Comparison of ENCODE assay signal across 7 cellular contexts in the genomic region with DNA sequence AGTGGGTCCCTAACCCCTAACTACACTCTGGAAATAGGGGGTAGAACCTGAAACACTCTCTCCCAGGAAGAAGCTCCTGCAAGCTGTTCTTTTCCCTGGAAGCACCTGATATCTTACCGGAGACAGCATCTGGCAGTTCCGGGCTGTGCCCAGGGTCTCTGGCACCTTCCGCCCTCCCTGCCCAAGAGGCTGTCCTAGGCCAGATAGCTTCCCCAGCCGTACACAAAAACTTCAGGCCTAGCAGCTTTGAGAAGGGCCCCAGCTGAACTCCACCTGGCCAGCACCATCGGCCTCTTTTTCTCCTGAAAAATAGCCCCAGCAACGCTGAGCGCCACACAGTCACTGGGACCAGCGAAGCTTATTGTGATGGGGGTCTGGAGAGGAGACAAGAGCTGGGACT. TPM values are rescaled to one million over a fixed set of nuclear protein-coding genes. Genes with fewer than 3 reads are reported as not detected.
DNase-seq lines count a peak whose midpoint lies in the region; ATAC-seq and TF ChIP-seq lines count a peak whose summit lies in the region.

No MANE protein-coding gene starts in this region.

- intact Hi-C loops in activated CD8-positive, alpha-beta T cell treated with anti-CD3 and anti-CD28 coated beads for 36 hours (cut with micrococcal nuclease) = no loop called here

- H3K27me3 Mint-ChIP-seq in HFFc6 (ENCODE audit: insufficient read depth) = peaks cover 5% of the 10 kb centered on the region
- H3K27me3 Mint-ChIP-seq in activated CD8-positive, alpha-beta T cell treated with anti-CD3 and anti-CD28 coated beads for 36 hours = peaks cover 36% of the 10 kb centered on the region
- H3K27me3 Mint-ChIP-seq in stimulated activated memory B cell treated with anti-CD40 and anti-IgM and Interleukin-4, amounts not matched to agents 10 μg/mL and 1 μg/mL and 100 μg/mL, for 72 hours = peaks cover 58% of the 10 kb centered on the region

- ATAC-seq in activated CD8-positive, alpha-beta T cell treated with anti-CD3 and anti-CD28 coated beads for 36 hours = no peak
- no peak for ATAC-seq in stimulated activated memory B cell treated with anti-CD40 and anti-IgM and Interleukin-4, amounts not matched to agents 10 μg/mL and 1 μg/mL and 100 μg/mL, for 72 hours
- ATAC-seq in GM18868 (IDR thresholded peaks at IDR 0.05; ENCODE audit: unreplicated experiment) = no peak

- peak overlapping the region; percentile 99; the same call in 1 of the 2 replicates for H3K27ac Mint-ChIP-seq in HFFc6
- H3K27ac Mint-ChIP-seq in activated CD8-positive, alpha-beta T cell treated with anti-CD3 and anti-CD28 coated beads for 36 hours = no peak overlapping the region
- peak overlapping the region; percentile 99 for H3K27ac Mint-ChIP-seq in stimulated activated memory B cell treated with anti-CD40 and anti-IgM and Interleukin-4, amounts not matched to agents 10 μg/mL and 1 μg/mL and 100 μg/mL, for 72 hours

- no peak overlapping the region for H3K9ac ChIP-seq in iPS-20b (ENCODE audit: low read depth, low read length)

- no peak for TF ChIP-seq CTCF in HFFc6 (IDR thresholded peaks at IDR 0.05)
- no peak for TF ChIP-seq CTCF in activated CD8-positive, alpha-beta T cell treated with anti-CD3 and anti-CD28 coated beads for 36 hours (IDR thresholded peaks at IDR 0.05)

- peaks cover 2% of the 10 kb centered on the region for H3K4me1 ChIP-seq in iPS-20b (ENCODE audit: insufficient read depth, low read length)

- peaks cover 49% of the 10 kb centered on the region for H3K36me3 Mint-ChIP-seq in HFFc6 (ENCODE audit: low read depth)
- peaks cover 8% of the 10 kb centered on the region for H3K36me3 Mint-ChIP-seq in activated CD8-positive, alpha-beta T cell treated with anti-CD3 and anti-CD28 coated beads for 36 hours (ENCODE audit: low read depth)
- peaks cover 7% of the 10 kb centered on the region for H3K36me3 Mint-ChIP-seq in stimulated activated memory B cell treated with anti-CD40 and anti-IgM and Interleukin-4, amounts not matched to agents 10 μg/mL and 1 μg/mL and 100 μg/mL, for 72 hours

- H3K9me3 ChIP-seq in iPS-20b (ENCODE audit: insufficient read depth, low read depth, low read length) = no peaks in the 10 kb centered on the region; the same call in 1 of the 2 replicates

- peaks cover 8% of the 10 kb centered on the region for H3K4me1 Mint-ChIP-seq in HFFc6 (ENCODE audit: low read depth)
- peaks cover 21% of the 10 kb centered on the region for H3K4me1 Mint-ChIP-seq in activated CD8-positive, alpha-beta T cell treated with anti-CD3 and anti-CD28 coated beads for 36 hours (ENCODE audit: low read depth)
- H3K4me1 Mint-ChIP-seq in stimulated activated memory B cell treated with anti-CD40 and anti-IgM and Interleukin-4, amounts not matched to agents 10 μg/mL and 1 μg/mL and 100 μg/mL, for 72 hours = peaks cover 44% of the 10 kb centered on the region

- DNase-seq in HFFc6 (no peak), iPS-NIHi7 (ENCODE audit: extremely low spot score) (no peak)
- DNase-seq in activated CD8-positive, alpha-beta T cell treated with anti-CD3 and anti-CD28 coated beads for 36 hours = no peak
- DNase-seq in effector CD8-positive, alpha-beta T cell (lab: John Stamatoyannopoulos, UW) = no peak

- H3K9me3 Mint-ChIP-seq in HFFc6 = no peaks in the 10 kb centered on the region; the same call in 1 of the 2 replicates
- H3K9me3 Mint-ChIP-seq in activated CD8-positive, alpha-beta T cell treated with anti-CD3 and anti-CD28 coated beads for 36 hours = no peaks in the 10 kb centered on the region
- H3K9me3 Mint-ChIP-seq in stimulated activated memory B cell treated with anti-CD40 and anti-IgM and Interleukin-4, amounts not matched to agents 10 μg/mL and 1 μg/mL and 100 μg/mL, for 72 hours = peaks cover 4% of the 10 kb centered on the region

- no peaks in the 10 kb centered on the region for H3K36me3 ChIP-seq in iPS-20b (ENCODE audit: insufficient read depth, low read depth, low read length)

- POLR2A ChIA-PET in activated CD8-positive, alpha-beta T cell treated with anti-CD3 and anti-CD28 coated beads for 36 hours (lab: Charles Lee) = no interaction called here

- H3K4me3 Mint-ChIP-seq in HFFc6 = no peak overlapping the region
- peak overlapping the region; percentile 91 for H3K4me3 Mint-ChIP-seq in activated CD8-positive, alpha-beta T cell treated with anti-CD3 and anti-CD28 coated beads for 36 hours
- H3K4me3 Mint-ChIP-seq in stimulated activated memory B cell treated with anti-CD40 and anti-IgM and Interleukin-4, amounts not matched to agents 10 μg/mL and 1 μg/mL and 100 μg/mL, for 72 hours = peak overlapping the region; percentile 18

- no peak overlapping the region for H3K27ac ChIP-seq in iPS-20b (ENCODE audit: low read length)

- peak overlapping the region; percentile 98; the same call in 1 of the 2 replicates for H3K4me3 ChIP-seq in iPS-20b (ENCODE audit: low read length)

- CTCF ChIA-PET in activated CD8-positive, alpha-beta T cell treated with anti-CD3 and anti-CD28 coated beads for 36 hours (lab: Charles Lee) = interaction anchor here (1.0 to 4.7 kb wide), 4 partner anchors 11 to 514 kb away, joined by 3 to 56 read pairs (median 8); partner anchors contain the start of gene OSR1

- H3K27me3 ChIP-seq in iPS-20b (ENCODE audit: insufficient read depth, low read length) = peaks cover 62% of the 10 kb centered on the region

RNA-seq across cellular contexts. Expression of gene OSR1, which starts 9.7 kb away (rescaled TPM):
- total RNA-seq in HFFc6 (2021; fragmentation: NEBNext Ultra II Directional; extraction: Animal tissue kit (Norgen Biotek cat#: 25700)) = 10 to 100 TPM in 4 of 6 experiments, 1 to 10 TPM in 2; 5.4 to 11.9 (median 11.1) TPM
- total RNA-seq in activated CD8-positive, alpha-beta T cell treated with anti-CD3 and anti-CD28 coated beads for 36 hours = not detected

Comparison
In these comparisons a context has a peak if more than half of its experiments do, and no peak if none do; other contexts are left out.
1. RNA of gene OSR1, which starts 9.7 kb away (total RNA-seq): 5.4 to 11.9 TPM in HFFc6; not detected in activated CD8-positive, alpha-beta T cell treated with anti-CD3 and anti-CD28 coated beads for 36 hours; every median in the first group is over 4 times any median in the second.